ENCODE assay signal across 7 cellular contexts in the genomic region with DNA sequence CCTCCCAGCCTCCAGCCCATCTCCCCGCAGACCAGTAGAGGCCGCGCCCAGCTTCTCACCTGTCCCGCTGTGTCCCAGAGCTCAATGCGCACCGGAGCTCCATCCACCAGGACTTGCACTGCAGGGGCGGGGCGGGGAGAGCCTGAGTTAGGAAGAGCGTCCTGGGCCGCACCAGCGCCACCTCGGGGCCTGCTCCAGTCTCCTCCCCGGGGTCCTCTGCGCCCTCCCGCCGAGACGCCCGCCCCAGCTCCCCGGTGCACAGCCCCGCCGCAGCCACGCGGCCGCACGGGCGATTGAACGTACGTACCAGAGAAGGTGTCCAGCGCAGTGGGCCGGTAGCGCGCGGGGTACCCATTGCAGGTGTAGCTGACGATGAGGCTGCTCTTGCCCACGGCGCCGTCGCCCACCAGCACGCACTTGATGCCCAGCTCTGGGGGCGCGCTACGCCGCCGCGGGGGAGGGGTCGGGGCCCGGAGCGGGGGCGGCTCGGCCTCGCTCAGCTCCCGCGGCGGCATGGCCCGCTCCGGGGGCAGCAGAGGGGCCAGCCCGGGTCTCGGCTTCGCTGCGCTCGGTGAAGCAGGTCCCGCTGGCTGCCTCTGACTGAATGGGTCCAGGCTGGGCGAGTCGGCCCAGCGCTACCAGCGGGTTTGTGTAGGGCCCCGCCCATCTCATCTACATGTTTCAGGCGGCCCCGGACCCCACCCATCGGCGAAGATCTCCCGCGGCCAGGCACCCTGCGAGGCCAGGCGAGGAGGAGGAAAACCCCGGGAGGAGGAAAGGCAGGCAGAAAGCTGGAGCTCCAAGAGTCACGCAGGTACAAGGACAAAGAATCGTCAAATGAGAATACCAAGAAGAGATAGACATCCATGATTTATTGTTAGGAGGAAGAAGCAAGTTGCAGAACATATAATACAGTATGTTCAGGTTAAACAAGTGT. TPM values are rescaled to one million over a fixed set of nuclear protein-coding genes. Genes with fewer than 3 reads are reported as not detected.
DNase-seq lines count a peak whose midpoint lies in the region; ATAC-seq, FAIRE-seq and TF ChIP-seq lines count a peak whose summit lies in the region.

A gene with protein sequence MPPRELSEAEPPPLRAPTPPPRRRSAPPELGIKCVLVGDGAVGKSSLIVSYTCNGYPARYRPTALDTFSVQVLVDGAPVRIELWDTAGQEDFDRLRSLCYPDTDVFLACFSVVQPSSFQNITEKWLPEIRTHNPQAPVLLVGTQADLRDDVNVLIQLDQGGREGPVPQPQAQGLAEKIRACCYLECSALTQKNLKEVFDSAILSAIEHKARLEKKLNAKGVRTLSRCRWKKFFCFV (minus strand): TSS at position 610 of the 937 bp plus-strand sequence. CDS start 95 bp downstream, at position 515.

- peak; percentile 68 for DNase-seq in GM12892 (ENCODE audit: insufficient read length)
- DNase-seq in NCI-H2081 treated with DMSO at 0.1 percent for 48 hours (lab: John Stamatoyannopoulos, UW) = peak; percentile 37
- no peak for DNase-seq in coronary artery (ENCODE audit: low spot score)
- peak; percentile 64 for DNase-seq in lung (ENCODE audit: low spot score)
- peak; percentile 76 for DNase-seq in stimulated activated CD8-positive, alpha-beta memory T cell treated with anti-CD3 and anti-CD28 coated beads, Interleukin-4, amount 100 ng/mL, for 48 hours

- 1% methylated on average over 65 to 78 of the region's 78 CpGs for WGBS in lung, 2 donors

- peak within 1 kb of the TSS; percentile 71 for H3K27ac ChIP-seq in VCaP
- H3K27ac ChIP-seq in coronary artery = no peak within 1 kb of the TSS
- no peak within 1 kb of the TSS for H3K27ac ChIP-seq in lung (ENCODE audit: low read depth in 1 of 2, low read length in 1 of 2)

- no peaks in the 10 kb centered on the region for H3K36me3 ChIP-seq in lung (ENCODE audit: control insufficient read depth in 2 of 2, insufficient read depth in 2 of 2, low read length in 2 of 2)

- peaks cover 0 to 13% of the 10 kb centered on the region in 2 donors for H3K4me1 ChIP-seq in lung (ENCODE audit: control insufficient read depth in 2 of 2, insufficient read depth in 2 of 2, low read length in 2 of 2)

- ATAC-seq in HG02798 (IDR thresholded peaks at IDR 0.05; ENCODE audit: poor library complexity, unreplicated experiment) (peak; percentile 55), lung (ENCODE audit: insufficient read depth, low FRiP score) (peak; percentile 68)

- H3K4me3 ChIP-seq in coronary artery (peak within 1 kb of the TSS; percentile 69), lung (peak within 1 kb of the TSS; percentile 38)

- peak; percentile 86 for FAIRE-seq in GM12892 (lab: Jason Lieb, UNC)

- peak; percentile 75 for TF ChIP-seq CTCF in VCaP (conservative IDR thresholded peaks at IDR 0.05)
- no peak for TF ChIP-seq CTCF in coronary artery (IDR thresholded peaks at IDR 0.05)
- no peak for TF ChIP-seq CTCF in lung (IDR thresholded peaks at IDR 0.05; ENCODE audit: control extremely low read depth, extremely low read depth)

- TF ChIP-seq POLR2A in GM12892 (IDR thresholded peaks at IDR 0.05; ENCODE audit: low read depth, low read length) = peak; percentile 79

- no peaks in the 10 kb centered on the region for H3K9me3 ChIP-seq in lung (ENCODE audit: control insufficient read depth in 2 of 2, insufficient read depth in 1 of 2, low read length in 1 of 2)

- H3K27me3 ChIP-seq in lung (ENCODE audit: control insufficient read depth, insufficient read depth) = no peaks in the 10 kb centered on the region

RNA-seq across cellular contexts. Expression of the gene that starts here (rescaled TPM):
- polyA plus RNA-seq in GM12892 (2012; ENCODE audit: missing spikeins) = 15.1 TPM
- 1 to 10 TPM; 2.1 to 8.5 TPM for total RNA-seq in lung
- polyA plus RNA-seq in lung = 1 to 10 TPM; 3.2 to 5.3 TPM
